Comparison of ENCODE assay signal across 24 cellular contexts in the genomic region with DNA sequence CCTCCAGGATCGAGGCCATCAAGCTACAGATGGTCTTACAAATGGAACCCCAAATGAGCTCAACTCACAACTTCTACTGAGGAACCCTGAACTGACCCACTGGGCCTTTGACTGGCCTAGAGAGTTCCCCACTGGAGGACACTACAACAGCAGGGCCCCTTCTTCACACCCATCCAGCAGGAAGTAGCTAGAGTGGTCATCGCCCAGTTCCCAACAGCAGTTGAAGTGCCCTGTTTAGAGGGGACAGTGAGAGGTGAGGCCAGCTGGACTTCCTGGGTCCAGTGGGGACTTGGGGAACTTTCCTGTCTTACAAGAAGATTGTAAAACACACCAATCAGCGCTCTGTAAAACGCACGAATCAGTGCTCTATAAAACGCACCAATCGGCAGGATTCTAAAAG.
DNase-seq lines count a peak whose midpoint lies in the region; ATAC-seq and TF ChIP-seq lines count a peak whose summit lies in the region.
"Had no signal": no experiment of that assay in that cellular context is flagged by ENCODE, and none has a peak within 500 bp of the region (broad histone marks: within the 10 kb centered on the region; RNA-seq: fewer than 3 reads in every experiment).

No MANE protein-coding gene starts in this region.

- no peak overlapping the region for H3K27ac ChIP-seq in DND-41 (ENCODE audit: low read length)
- no peak overlapping the region for H3K27ac ChIP-seq in vagina
- H3K27ac ChIP-seq: BLaER1, epithelial cell of prostate, heart right ventricle, KMS-11 had no signal

- CTCF ChIA-PET in activated CD8-positive, alpha-beta T cell treated with anti-CD3 and anti-CD28 coated beads, Interleukin-2, amount 10 ng/mL, durations not matched to agents 7 days and 5 days (lab: Charles Lee): interaction anchor here (1.1 to 1.2 kb wide), 2 partner anchors 16 to 31 kb away, joined by 3 read pairs; no protein-coding TSS in a partner anchor

- H3K27me3 Mint-ChIP-seq in activated T-cell treated with anti-CD3 and anti-CD28 coated beads, Interleukin-2, amount 50 U/mL, for 24 hours: no peaks in the 10 kb centered on the region
- no peaks in the 10 kb centered on the region for H3K27me3 Mint-ChIP-seq in activated CD8-positive, alpha-beta T cell treated with anti-CD3 and anti-CD28 coated beads, Interleukin-2, amount 10 ng/mL, durations not matched to agents 7 days and 5 days (ENCODE audit: low read depth)
- H3K27me3 Mint-ChIP-seq in neural crest cell (ENCODE audit: low read depth) (no peaks in the 10 kb centered on the region), endothelial cell (ENCODE audit: unreplicated experiment) (peaks cover 2% of the 10 kb centered on the region)
- H3K27me3 Mint-ChIP-seq: activated naive CD8-positive, alpha-beta T cell treated with anti-CD3 and anti-CD28 coated beads, Interleukin-2, amount 10 ng/mL, durations not matched to agents 7 days and 5 days had no signal

- no peaks in the 10 kb centered on the region for H4K20me1 ChIP-seq in DND-41 (ENCODE audit: insufficient read depth, low read length)
- H4K20me1 ChIP-seq: BLaER1 had no signal

- no peaks in the 10 kb centered on the region for H3K79me2 ChIP-seq in DND-41 (ENCODE audit: insufficient read depth, low read length)

- peaks cover 73% of the 10 kb centered on the region for H3K4me1 Mint-ChIP-seq in activated T-cell treated with anti-CD3 and anti-CD28 coated beads, Interleukin-2, amount 50 U/mL, for 24 hours (ENCODE audit: low read depth)
- H3K4me1 Mint-ChIP-seq in activated CD8-positive, alpha-beta T cell treated with anti-CD3 and anti-CD28 coated beads, Interleukin-2, amount 10 ng/mL, durations not matched to agents 7 days and 5 days (ENCODE audit: low read depth): peaks cover 40% of the 10 kb centered on the region
- H3K4me1 Mint-ChIP-seq in neural crest cell (no peaks in the 10 kb centered on the region), endothelial cell (ENCODE audit: unreplicated experiment) (peaks cover 5% of the 10 kb centered on the region)

- H3K4me1 ChIP-seq in DND-41 (ENCODE audit: insufficient read depth, low read length) (peaks cover 7% of the 10 kb centered on the region; the same call in 1 of the 2 replicates), vagina (peaks cover 19% of the 10 kb centered on the region)
- H3K4me1 ChIP-seq: HAP-1 had no signal

- H3K4me2 ChIP-seq in DND-41 (ENCODE audit: insufficient read depth, low read length): no peak overlapping the region
- H3K4me2 ChIP-seq: BLaER1, KMS-11 had no signal

- H3K27me3 ChIP-seq in DND-41 (ENCODE audit: insufficient read depth, low read length, poor library complexity): no peaks in the 10 kb centered on the region
- H3K27me3 ChIP-seq in vagina: no peaks in the 10 kb centered on the region
- H3K27me3 ChIP-seq: BLaER1, heart right ventricle had no signal

- H3K9me3 ChIP-seq in DND-41 (ENCODE audit: insufficient read depth, low read length, severe bottlenecking) (peaks cover 27% of the 10 kb centered on the region), vagina (no peaks in the 10 kb centered on the region)
- H3K9me3 ChIP-seq: HAP-1 had no signal

- ATAC-seq in DND-41 (ENCODE audit: insufficient read depth, low read depth): no peak
- no peak for ATAC-seq in activated CD8-positive, alpha-beta T cell treated with anti-CD3 and anti-CD28 coated beads, Interleukin-2, amount 10 ng/mL, durations not matched to agents 7 days and 5 days
- ATAC-seq: activated T-cell treated with anti-CD3 and anti-CD28 coated beads, Interleukin-2, amount 50 U/mL, for 4 hours; heart right ventricle; left colon had no signal

- H3K36me3 Mint-ChIP-seq in activated T-cell treated with anti-CD3 and anti-CD28 coated beads, Interleukin-2, amount 50 U/mL, for 24 hours (ENCODE audit: low read depth): peaks cover 38% of the 10 kb centered on the region
- peaks cover 56% of the 10 kb centered on the region for H3K36me3 Mint-ChIP-seq in activated CD8-positive, alpha-beta T cell treated with anti-CD3 and anti-CD28 coated beads, Interleukin-2, amount 10 ng/mL, durations not matched to agents 7 days and 5 days (ENCODE audit: low read depth)
- H3K36me3 Mint-ChIP-seq in neural crest cell (ENCODE audit: low read depth) (peaks cover 28% of the 10 kb centered on the region), endothelial cell (ENCODE audit: low read depth, unreplicated experiment) (peaks cover 6% of the 10 kb centered on the region)

- no peak overlapping the region for H2AFZ ChIP-seq in DND-41 (ENCODE audit: low read depth, low read length)

- peak overlapping the region; percentile 71 for H3K27ac Mint-ChIP-seq in activated T-cell treated with anti-CD3 and anti-CD28 coated beads, Interleukin-2, amount 50 U/mL, for 24 hours
- no peak overlapping the region for H3K27ac Mint-ChIP-seq in activated CD8-positive, alpha-beta T cell treated with anti-CD3 and anti-CD28 coated beads, Interleukin-2, amount 10 ng/mL, durations not matched to agents 7 days and 5 days
- H3K27ac Mint-ChIP-seq in neural crest cell (ENCODE audit: unreplicated experiment) (no peak overlapping the region), endothelial cell (ENCODE audit: unreplicated experiment) (no peak overlapping the region)
- H3K27ac Mint-ChIP-seq: activated naive CD8-positive, alpha-beta T cell treated with anti-CD3 and anti-CD28 coated beads, Interleukin-2, amount 10 ng/mL, durations not matched to agents 7 days and 5 days had no signal

- H3K4me3 Mint-ChIP-seq in activated T-cell treated with anti-CD3 and anti-CD28 coated beads, Interleukin-2, amount 50 U/mL, for 24 hours: no peak overlapping the region
- H3K4me3 Mint-ChIP-seq in activated CD8-positive, alpha-beta T cell treated with anti-CD3 and anti-CD28 coated beads, Interleukin-2, amount 10 ng/mL, durations not matched to agents 7 days and 5 days: no peak overlapping the region
- H3K4me3 Mint-ChIP-seq in neural crest cell (no peak overlapping the region), endothelial cell (ENCODE audit: unreplicated experiment) (no peak overlapping the region)
- H3K4me3 Mint-ChIP-seq: activated naive CD8-positive, alpha-beta T cell treated with anti-CD3 and anti-CD28 coated beads, Interleukin-2, amount 10 ng/mL, durations not matched to agents 7 days and 5 days; activated T-cell treated with anti-CD3 and anti-CD28 coated beads, Interleukin-2, amount 50 U/mL, for 4 hours had no signal

- no peak for TF ChIP-seq POLR2A in vagina (IDR thresholded peaks at IDR 0.05)

- H3K9ac ChIP-seq in DND-41 (ENCODE audit: low read depth, low read length): no peak overlapping the region
- H3K9ac ChIP-seq: BLaER1, KMS-11 had no signal

- TF ChIP-seq CTCF in DND-41 (IDR thresholded peaks at IDR 0.05; ENCODE audit: borderline replicate concordance, extremely low read depth, low read length, poor library complexity, severe bottlenecking) (no peak), neural crest cell (conservative IDR thresholded peaks at IDR 0.05) (no peak), endothelial cell (IDR thresholded peaks at IDR 0.05; ENCODE audit: unreplicated experiment) (no peak), vagina (IDR thresholded peaks at IDR 0.05) (no peak)

- peaks cover 42% of the 10 kb centered on the region for H3K9me3 Mint-ChIP-seq in activated T-cell treated with anti-CD3 and anti-CD28 coated beads, Interleukin-2, amount 50 U/mL, for 24 hours
- peaks cover 43% of the 10 kb centered on the region for H3K9me3 Mint-ChIP-seq in activated CD8-positive, alpha-beta T cell treated with anti-CD3 and anti-CD28 coated beads, Interleukin-2, amount 10 ng/mL, durations not matched to agents 7 days and 5 days (ENCODE audit: insufficient read depth)
- H3K9me3 Mint-ChIP-seq in neural crest cell: peaks cover 28% of the 10 kb centered on the region
- H3K9me3 Mint-ChIP-seq in endothelial cell (ENCODE audit: unreplicated experiment): peaks cover 7% of the 10 kb centered on the region

- H3K36me3 ChIP-seq in DND-41 (ENCODE audit: insufficient read depth, low read length) (no peaks in the 10 kb centered on the region), vagina (no peaks in the 10 kb centered on the region)
- H3K36me3 ChIP-seq: BLaER1, HAP-1, heart right ventricle had no signal

- intact Hi-C loops in vagina (cut with DNase I): no loop called here

- POLR2A ChIA-PET in activated CD8-positive, alpha-beta T cell treated with anti-CD3 and anti-CD28 coated beads, Interleukin-2, amount 10 ng/mL, durations not matched to agents 7 days and 5 days (lab: Charles Lee): no interaction called here

- H3K4me3 ChIP-seq in DND-41 (ENCODE audit: low read depth in 1 of 2, low read length in 2 of 2) (no peak overlapping the region), vagina (no peak overlapping the region)
- H3K4me3 ChIP-seq: BLaER1, HAP-1, heart right ventricle had no signal

- no peak for DNase-seq in activated T-cell treated with anti-CD3 and anti-CD28 coated beads, Interleukin-2, amount 50 U/mL, for 24 hours
- no peak for DNase-seq in activated T-cell treated with anti-CD3 and anti-CD28 coated beads, Interleukin-2, amount 50 U/mL, for 1 hour
- DNase-seq in DND-41 (peak; percentile 40), neural crest cell (ENCODE audit: low read depth, low spot score) (peak; percentile 4), islet precursor cell (no peak), endothelial cell (ENCODE audit: low spot score) (no peak), vagina (ENCODE audit: extremely low spot score in 2 of 2) (no peak)
- peak; percentile 42 for DNase-seq in activated CD8-positive, alpha-beta T cell treated with anti-CD3 and anti-CD28 coated beads, Interleukin-2, amount 10 ng/mL, durations not matched to agents 7 days and 5 days
- DNase-seq: ACHN; activated naive CD8-positive, alpha-beta T cell treated with anti-CD3 and anti-CD28 coated beads, Interleukin-2, amount 10 ng/mL, durations not matched to agents 7 days and 5 days; activated T-cell treated with anti-CD3 and anti-CD28 coated beads, Interleukin-2, amount 50 U/mL, for 4 hours; cerebellar nuclear complex; EL; foreskin fibroblast; heart right ventricle; left colon; mesenchymal stem cell; NCI-H1694; NCI-H526 treated with DMSO at 0.1 percent for 48 hours; nucleus accumbens had no signal

Comparison
In these comparisons a context has a peak if more than half of its experiments do, and no peak if none do; other contexts are left out.
1. DNase-seq: peak in DND-41 (single experiment), activated CD8-positive, alpha-beta T cell treated with anti-CD3 and anti-CD28 coated beads, Interleukin-2, amount 10 ng/mL, durations not matched to agents 7 days and 5 days (single experiment) and neural crest cell (single experiment); none in activated T-cell treated with anti-CD3 and anti-CD28 coated beads, Interleukin-2, amount 50 U/mL, for 24 hours (single experiment), activated T-cell treated with anti-CD3 and anti-CD28 coated beads, Interleukin-2, amount 50 U/mL, for 1 hour (single experiment), islet precursor cell (single experiment), endothelial cell (single experiment) and vagina (0 of 2).